Comparison of ENCODE assay signal across 21 cellular contexts in the genomic region with DNA sequence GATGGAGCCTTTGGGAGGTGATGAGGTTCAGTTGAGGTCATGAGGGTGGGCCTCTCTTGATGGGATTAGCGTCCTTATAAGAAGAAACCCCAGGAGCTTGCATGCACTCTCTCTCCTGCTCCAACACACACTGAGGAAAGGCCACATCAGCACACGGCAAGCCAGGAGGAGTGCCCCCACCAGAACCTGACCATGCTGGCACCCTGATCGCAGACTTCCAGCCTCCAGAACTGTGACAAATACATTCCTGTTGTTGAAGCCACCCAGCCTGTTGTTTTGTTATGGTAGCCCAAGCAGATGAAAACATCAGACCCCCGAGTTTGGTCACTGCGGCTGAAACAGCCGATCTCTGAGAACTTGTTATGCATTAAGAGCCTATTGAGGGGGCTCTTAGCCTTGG.
A peak's percentile ranks its signal among the peaks of the same experiment; 100 is the strongest.
DNase-seq lines count a peak whose midpoint lies in the region; ATAC-seq, FAIRE-seq and TF ChIP-seq lines count a peak whose summit lies in the region.
"Had no signal": no experiment of that assay in that cellular context is flagged by ENCODE, and none has a peak within 500 bp of the region (broad histone marks: within the 10 kb centered on the region; RNA-seq: fewer than 3 reads in every experiment).

No MANE protein-coding gene starts in this region.

- H3K4me3 ChIP-seq in H1 (ENCODE audit: extremely low read depth in 1 of 4, insufficient read depth in 2 of 4, low read depth in 3 of 4, low read length in 4 of 4) (no peak overlapping the region), neuronal stem cell (ENCODE audit: low read length in 2 of 2) (no peak overlapping the region)
- H3K4me3 ChIP-seq: A549; BLaER1 treated with 17β-estradiol and CSF1 and Interleukin-3, amounts not matched to agents 10 nM and 100 nM had no signal

- H3K9me3 ChIP-seq in H1 (ENCODE audit: insufficient read depth in 2 of 2, low read depth in 1 of 2, low read length in 1 of 2), result peaks cover 0 to 4% of the 10 kb centered on the region in 2 experiments; a peak in 1 of 4 replicates
- peaks cover 2 to 4% of the 10 kb centered on the region in 2 donors for H3K9me3 ChIP-seq in neuronal stem cell (replicated peaks in 1 of 2; ENCODE audit: control insufficient read depth in 2 of 2, insufficient read depth in 1 of 2, low read depth in 1 of 2, low read length in 2 of 2)
- H3K9me3 ChIP-seq: A549, Caco-2 had no signal

- WGBS in H1 (ENCODE audit: extremely low coverage in 1 of 2, insufficient coverage in 1 of 2, insufficient read length in 1 of 2, insufficient replicate concordance in 2 of 2, low coverage in 1 of 2, low lambda C conversion rate in 2 of 2, missing lambda C conversion rate in 1 of 2), 2 experiments, result 89% methylated on average over 6 of the region's 6 CpGs; no CpG with 5 or more reads in 1 of the 2 experiments
- WGBS in neuronal stem cell (ENCODE audit: extremely low coverage in 2 of 2, insufficient read length in 2 of 2, insufficient replicate concordance in 1 of 2), 2 donors, result no CpG with 5 or more reads among the region's 6 CpGs

- no peak overlapping the region for H2AFZ ChIP-seq in H1 (ENCODE audit: low read length)
- no peak overlapping the region for H2AFZ ChIP-seq in neuronal stem cell (ENCODE audit: low read length)

- H3K79me1 ChIP-seq in H1 (ENCODE audit: low read depth, low read length) (no peaks in the 10 kb centered on the region), neuronal stem cell (ENCODE audit: low read depth, low read length) (peaks cover 1% of the 10 kb centered on the region)

- H2BK15ac ChIP-seq in H1 (ENCODE audit: low read length) (no peak overlapping the region), neuronal stem cell (ENCODE audit: low read length) (no peak overlapping the region)

- peak overlapping the region; percentile 57; the same call in 1 of the 2 replicates for H4K8ac ChIP-seq in H1 (ENCODE audit: extremely low read depth, insufficient read depth, low read length)
- no peak overlapping the region for H4K8ac ChIP-seq in neuronal stem cell (ENCODE audit: low read depth, low read length)

- CTCF ChIA-PET in H1 (lab: Charles Lee; ENCODE audit: partially characterized antibody), result interaction anchor here (0.6 to 0.8 kb wide), 2 partner anchors 14 to 133 kb away, joined by 3 read pairs; no protein-coding TSS in a partner anchor

- H3K23me2 ChIP-seq in H1 (ENCODE audit: low read depth, low read length), result no peaks in the 10 kb centered on the region

- no peak overlapping the region for H2BK5ac ChIP-seq in H1 (ENCODE audit: low read depth, low read length)
- no peak overlapping the region for H2BK5ac ChIP-seq in neuronal stem cell (ENCODE audit: low read length)

- no peak overlapping the region for H4K5ac ChIP-seq in H1 (ENCODE audit: insufficient read length, low read depth, low read length)

- H3K14ac ChIP-seq in H1 (ENCODE audit: insufficient read length) (no peak overlapping the region), neuronal stem cell (ENCODE audit: low read length) (no peak overlapping the region)

- H3K79me2 ChIP-seq in H1 (ENCODE audit: control insufficient read depth in 1 of 2, insufficient read depth in 2 of 2, low read length in 2 of 2), result no peaks in the 10 kb centered on the region

- no peak overlapping the region for H3K4me2 ChIP-seq in H1 (ENCODE audit: insufficient read depth in 1 of 2, low read depth in 2 of 2, low read length in 2 of 2)
- no peak overlapping the region for H3K4me2 ChIP-seq in neuronal stem cell (ENCODE audit: insufficient read depth, low read length, poor library complexity, severe bottlenecking)
- H3K4me2 ChIP-seq: A549; BLaER1 treated with 17β-estradiol and CSF1 and Interleukin-3, amounts not matched to agents 10 nM and 100 nM had no signal

- H3K27ac ChIP-seq in H1 (ENCODE audit: low read depth, low read length), result no peak overlapping the region
- no peak overlapping the region for H3K27ac ChIP-seq in neuronal stem cell (replicated peaks; ENCODE audit: low read length)
- H3K27ac ChIP-seq: 22Rv1; A549; BLaER1 treated with 17β-estradiol and CSF1 and Interleukin-3, amounts not matched to agents 10 nM and 100 nM; C4-2B had no signal

- no peak overlapping the region for H2BK120ac ChIP-seq in H1 (replicated peaks; ENCODE audit: low read depth, low read length)
- H2BK120ac ChIP-seq in neuronal stem cell (ENCODE audit: low read depth, low read length), result no peak overlapping the region

- no peak for TF ChIP-seq EP300 in H1 (IDR thresholded peaks at IDR 0.05; ENCODE audit: borderline replicate concordance in 1 of 2, low read depth in 2 of 2, low read length in 2 of 2)

- H3K18ac ChIP-seq in H1 (ENCODE audit: extremely low read depth, low read length) (no peak overlapping the region), neuronal stem cell (ENCODE audit: low read length) (no peak overlapping the region)

- H3K4ac ChIP-seq in H1 (replicated peaks; ENCODE audit: insufficient read length, low read depth, low read length), result no peak overlapping the region
- peak overlapping the region; percentile 40 for H3K4ac ChIP-seq in neuronal stem cell (ENCODE audit: low read length)

- no peak overlapping the region for H4K91ac ChIP-seq in H1 (replicated peaks; ENCODE audit: insufficient read length, low read length)
- no peak overlapping the region for H4K91ac ChIP-seq in neuronal stem cell (ENCODE audit: low read depth, low read length, poor library complexity)

- FAIRE-seq in H1 (lab: Jason Lieb, UNC), result no peak
- FAIRE-seq: A549, D721Med, G401.6, GM12891, GM19239 had no signal

- H3K27me3 ChIP-seq in H1 (replicated peaks in 1 of 4; ENCODE audit: control insufficient read depth in 3 of 4, extremely low read depth in 1 of 4, insufficient read depth in 3 of 4, low read length in 3 of 4) (no peaks in the 10 kb centered on the region), neuronal stem cell (ENCODE audit: control insufficient read depth in 3 of 3, insufficient read depth in 3 of 3, low read depth in 1 of 3, low read length in 3 of 3) (no peaks in the 10 kb centered on the region)
- H3K27me3 ChIP-seq: BLaER1 treated with 17β-estradiol and CSF1 and Interleukin-3, amounts not matched to agents 10 nM and 100 nM had no signal

- ATAC-seq in sciatic nerve, result no peak
- ATAC-seq: A549; CD8-positive, alpha-beta T cell had no signal

- no peak overlapping the region for H2BK20ac ChIP-seq in H1 (ENCODE audit: low read length)

- no peak for TF ChIP-seq CTCF in H1 (IDR thresholded peaks at IDR 0.05; ENCODE audit: control extremely low read depth in 1 of 3, insufficient read depth in 1 of 3, low read depth in 1 of 3, low read length in 3 of 3)

- no peak overlapping the region for H3K56ac ChIP-seq in H1 (replicated peaks; ENCODE audit: insufficient read length, low read depth, low read length)

- no peak overlapping the region for H3K9ac ChIP-seq in H1 (replicated peaks in 1 of 4; ENCODE audit: extremely low read depth in 1 of 4, low read depth in 3 of 4, low read length in 3 of 4)
- no peak overlapping the region for H3K9ac ChIP-seq in neuronal stem cell (ENCODE audit: low read depth, low read length, poor library complexity)
- H3K9ac ChIP-seq: BLaER1 treated with 17β-estradiol and CSF1 and Interleukin-3, amounts not matched to agents 10 nM and 100 nM had no signal

- no peak for TF ChIP-seq RAD21 in H1 (IDR thresholded peaks at IDR 0.05 in 1 of 2, conservative IDR thresholded peaks at IDR 0.05 in 1 of 2; ENCODE audit: low read depth in 2 of 2, low read length in 2 of 2)

- intact Hi-C loops in sciatic nerve (cut with DNase I), result no loop called here

- POLR2A ChIA-PET in H1 (lab: Charles Lee; ENCODE audit: partially characterized antibody), result no interaction called here

- H2AK5ac ChIP-seq in H1 (ENCODE audit: low read depth, low read length), result no peak overlapping the region
- no peak overlapping the region for H2AK5ac ChIP-seq in neuronal stem cell (ENCODE audit: low read depth, low read length)

- DNase-seq in DMS79 (lab: John Stamatoyannopoulos, UW), result peak; percentile 12
- no peak for DNase-seq in DMS79 treated with DMSO at 0.1 percent for 48 hours (lab: John Stamatoyannopoulos, UW)
- no peak for DNase-seq in H1 (ENCODE audit: low read depth in 1 of 2, low spot score in 2 of 2)
- DNase-seq in neuronal stem cell (ENCODE audit: low spot score), result no peak
- no peak for DNase-seq in sciatic nerve (ENCODE audit: low spot score)
- no peak for DNase-seq in stimulated activated CD4-positive, alpha-beta T cell treated with anti-CD3 and anti-CD28 coated beads, Interleukin-4, amount 100 ng/mL, for 24 hours
- DNase-seq in NCI-H1092 (lab: John Stamatoyannopoulos, UW), result no peak
- DNase-seq: AML-193; Caco-2; Calu3; CD4-positive, alpha-beta T cell; CD8-positive, alpha-beta T cell; GF-D8 had no signal

- no peak for TF ChIP-seq POLR2A in H1 (IDR thresholded peaks at IDR 0.05; ENCODE audit: control extremely low read depth in 1 of 2, low read depth in 2 of 2, low read length in 2 of 2)

- H2BK12ac ChIP-seq in H1 (ENCODE audit: low read depth, low read length) (no peak overlapping the region), neuronal stem cell (ENCODE audit: low read length) (no peak overlapping the region)

- no peaks in the 10 kb centered on the region; a peak in 2 of 7 replicates for H3K4me1 ChIP-seq in H1 (replicated peaks in 1 of 4; ENCODE audit: control insufficient read depth in 3 of 4, insufficient read depth in 4 of 4, low read length in 3 of 4)
- peaks cover 9 to 12% of the 10 kb centered on the region in 2 donors for H3K4me1 ChIP-seq in neuronal stem cell (ENCODE audit: control insufficient read depth in 2 of 2, insufficient read depth in 1 of 2, low read depth in 1 of 2, low read length in 2 of 2)
- H3K4me1 ChIP-seq: A549, Caco-2 had no signal

- peaks cover 0 to 2% of the 10 kb centered on the region in 2 experiments for H4K20me1 ChIP-seq in H1 (replicated peaks in 1 of 2; ENCODE audit: control insufficient read depth in 1 of 2, insufficient read depth in 2 of 2, low read length in 2 of 2)
- H4K20me1 ChIP-seq: BLaER1 treated with 17β-estradiol and CSF1 and Interleukin-3, amounts not matched to agents 10 nM and 100 nM had no signal

- H3K36me3 ChIP-seq in H1 (ENCODE audit: control insufficient read depth in 2 of 4, insufficient read depth in 4 of 4, low read length in 3 of 4) (no peaks in the 10 kb centered on the region), neuronal stem cell (replicated peaks in 1 of 2; ENCODE audit: control insufficient read depth in 2 of 2, insufficient read depth in 2 of 2, low read length in 2 of 2) (no peaks in the 10 kb centered on the region)

- H3K23ac ChIP-seq in H1 (ENCODE audit: insufficient read length) (no peak overlapping the region), neuronal stem cell (ENCODE audit: low read depth, low read length, poor library complexity) (no peak overlapping the region)

TF ChIP-seq in H1, 55 proteins besides CTCF, POLR2A, EP300 and RAD21 (continues in another document):
- no peak for TF ChIP-seq RFX5 (IDR thresholded peaks at IDR 0.05; ENCODE audit: borderline replicate concordance, low read depth, low read length)
- no peak for TF ChIP-seq FOSL1 (IDR thresholded peaks at IDR 0.05; ENCODE audit: insufficient read depth, low read depth, low read length)
- no peak for TF ChIP-seq SP2 (IDR thresholded peaks at IDR 0.05; ENCODE audit: low read length)
- no peak for TF ChIP-seq HDAC6 (IDR thresholded peaks at IDR 0.05; ENCODE audit: low read depth, low read length)
- no peak for TF ChIP-seq ASH2L (IDR thresholded peaks at IDR 0.05; ENCODE audit: low read length)
- no peak for TF ChIP-seq NRF1 (IDR thresholded peaks at IDR 0.05; ENCODE audit: low read depth, low read length)
- TF ChIP-seq ZNF274 (IDR thresholded peaks at IDR 0.05; ENCODE audit: borderline replicate concordance, extremely low read depth, low read length), result no peak
